In genomic region chr2:170950221-170950737, GRCh38 we compare ENCODE assay signal across 13 cellular contexts. TPM values are rescaled to one million over a fixed set of nuclear protein-coding genes. Genes with fewer than 3 reads are reported as not detected.
A peak's percentile ranks its signal among the peaks of the same experiment; 100 is the strongest.
DNase-seq lines count a peak whose midpoint lies in the region; ATAC-seq, FAIRE-seq and TF ChIP-seq lines count a peak whose summit lies in the region.
"Had no signal": no experiment of that assay in that cellular context is flagged by ENCODE, and none has a peak within 500 bp of the region (broad histone marks: within the 10 kb centered on the region; RNA-seq: fewer than 3 reads in every experiment).

No MANE protein-coding gene starts in this region.

- peaks cover 77% of the 10 kb centered on the region for H3K36me3 ChIP-seq in OCI-LY7 (ENCODE audit: insufficient read depth, low read length)
- peaks cover 60% of the 10 kb centered on the region for H3K36me3 ChIP-seq in PC-3 (ENCODE audit: low read depth, low read length)

- BruUV-seq in OCI-LY7 (replicated peaks; lab: Mats Ljungman, UMichigan) = no TSS peak
- no TSS peak for BruUV-seq in PC-3 (replicated peaks; lab: Mats Ljungman, UMichigan)

- peak overlapping the region; percentile 24; the same call in 1 of the 2 replicates for H3K4me2 ChIP-seq in OCI-LY7 (ENCODE audit: low read length)
- H3K4me2 ChIP-seq in PC-3 (ENCODE audit: low read length) = no peak overlapping the region
- H3K4me2 ChIP-seq: GM23338 had no signal

- no peak for TF ChIP-seq POLR2A in GM12891 (IDR thresholded peaks at IDR 0.05; ENCODE audit: low read depth, low read length)

- H3K27ac ChIP-seq in OCI-LY7 (ENCODE audit: low read depth, low read length, poor library complexity, severe bottlenecking) (peak overlapping the region; percentile 22), PC-3 (ENCODE audit: low read length) (no peak overlapping the region)

- DNase-seq in GM12891 (ENCODE audit: insufficient read length, low spot score) (no peak), OCI-LY7 (ENCODE audit: low spot score) (no peak), NAMALWA (ENCODE audit: low spot score) (no peak), kidney glomerular epithelial cell (lab: John Stamatoyannopoulos, UW) (no peak), PC-3 (no peak), Ammon's horn (ENCODE audit: low spot score) (no peak)
- DNase-seq: aorta, C1 segment of cervical spinal cord, NCI-H187 had no signal

- H3K4me1 ChIP-seq in OCI-LY7 (ENCODE audit: insufficient read depth, low read length, poor library complexity, severe bottlenecking) (peaks cover 14% of the 10 kb centered on the region), PC-3 (ENCODE audit: insufficient read depth, low read length) (no peaks in the 10 kb centered on the region)

- intact Hi-C loops in OCI-LY7 (cut with micrococcal nuclease; ENCODE audit: unreplicated experiment) (no loop called here), PC-3 (cut with micrococcal nuclease) (no loop called here)

- POLR2A ChIA-PET in OCI-LY7 (lab: Charles Lee) (interaction anchor here (0.6 to 1.1 kb wide), 3 partner anchors 14 to 447 kb away, joined by 4 to 7 read pairs (median 4); no protein-coding TSS in a partner anchor), PC-3 (lab: Charles Lee; ENCODE audit: unreplicated experiment) (no interaction called here)

- no peaks in the 10 kb centered on the region for H3K27me3 ChIP-seq in PC-3 (ENCODE audit: low read length)

- 0 out of 2 replicates have a peak, but pooled peaks cover 5% of the 10 kb centered on the region for H3K9me3 ChIP-seq in OCI-LY7 (ENCODE audit: low read length)
- H3K9me3 ChIP-seq in PC-3 (ENCODE audit: low read length) = no peaks in the 10 kb centered on the region

- H2AFZ ChIP-seq in OCI-LY7 (ENCODE audit: low read length) (no peak overlapping the region), PC-3 (ENCODE audit: low read length) (no peak overlapping the region)
- H2AFZ ChIP-seq: GM23338 had no signal

- peak; percentile 84 for ATAC-seq in GM19467 (IDR thresholded peaks at IDR 0.05; ENCODE audit: unreplicated experiment)
- peak; percentile 68 for ATAC-seq in HG03039 (IDR thresholded peaks at IDR 0.05; ENCODE audit: unreplicated experiment)
- ATAC-seq in PC-3 = no peak
- ATAC-seq: GM23338, Right ventricle myocardium inferior had no signal

- peak; percentile 81 for FAIRE-seq in GM12891 (lab: Jason Lieb, UNC)

- peaks cover 50% of the 10 kb centered on the region for H3K79me2 ChIP-seq in OCI-LY7 (ENCODE audit: insufficient read depth, low read depth, low read length)
- H3K79me2 ChIP-seq in PC-3 (ENCODE audit: low read length) = peaks cover 36% of the 10 kb centered on the region

- H3F3A ChIP-seq in PC-3 (ENCODE audit: low read length, unreplicated experiment) = peaks cover 3% of the 10 kb centered on the region

- H3K9me2 ChIP-seq in OCI-LY7 (ENCODE audit: insufficient read depth, low read length) (no peaks in the 10 kb centered on the region), PC-3 (replicated peaks; ENCODE audit: low read length) (no peaks in the 10 kb centered on the region)

- H4K20me1 ChIP-seq in OCI-LY7 (ENCODE audit: insufficient read depth, low read length) = peaks cover 5% of the 10 kb centered on the region
- peaks cover 21% of the 10 kb centered on the region for H4K20me1 ChIP-seq in PC-3 (ENCODE audit: low read length)

- no peak overlapping the region for H3K4me3 ChIP-seq in OCI-LY7 (ENCODE audit: low read depth, low read length, poor library complexity, severe bottlenecking)
- H3K4me3 ChIP-seq in PC-3 (ENCODE audit: low read length) = no peak overlapping the region
- H3K4me3 ChIP-seq: GM23338 had no signal

- no peak overlapping the region for H3K9ac ChIP-seq in PC-3 (ENCODE audit: low read length)

- no peak for TF ChIP-seq CTCF in OCI-LY7 (conservative IDR thresholded peaks at IDR 0.05; ENCODE audit: low read length)
- TF ChIP-seq CTCF in PC-3 (conservative IDR thresholded peaks at IDR 0.05; ENCODE audit: low read depth, low read length) = no peak

- CTCF ChIA-PET in OCI-LY7 (lab: Charles Lee; ENCODE audit: unreplicated experiment) = no interaction called here
- CTCF ChIA-PET in PC-3 (lab: Charles Lee) = no interaction called here

TF ChIP-seq in GM12891, 5 proteins besides CTCF, POLR2A, EP300 and RAD21:
- TF ChIP-seq POU2F2 (IDR thresholded peaks at IDR 0.05; ENCODE audit: low read depth, low read length) = no peak
- no peak for TF ChIP-seq PAX5 (IDR thresholded peaks at IDR 0.05; ENCODE audit: insufficient read depth, low read length, severe bottlenecking)
- TF ChIP-seq SPI1 (IDR thresholded peaks at IDR 0.05; ENCODE audit: low read depth, low read length) = peak; percentile 95
- no peak for TF ChIP-seq TAF1 (IDR thresholded peaks at IDR 0.05; ENCODE audit: low read depth, low read length)

RNA-seq across cellular contexts. Expression of gene GORASP2, which starts 21.2 kb away (rescaled TPM):
- polyA plus RNA-seq in GM12891 (2012; ENCODE audit: low read depth, missing spikeins) = 63.8 TPM
- 30.7 and 44.2 TPM in 2 replicates for total RNA-seq in OCI-LY7 (2014; rRNA removed; shearing (Covaris generic))
- 84.8 and 94.3 TPM in 2 replicates for total RNA-seq in OCI-LY7 (2022)
- 44.5 and 67.3 TPM in 2 replicates for total RNA-seq in PC-3 (2014; rRNA removed)
